Comparison of ENCODE assay signal across 1 cellular context in the genomic region with DNA sequence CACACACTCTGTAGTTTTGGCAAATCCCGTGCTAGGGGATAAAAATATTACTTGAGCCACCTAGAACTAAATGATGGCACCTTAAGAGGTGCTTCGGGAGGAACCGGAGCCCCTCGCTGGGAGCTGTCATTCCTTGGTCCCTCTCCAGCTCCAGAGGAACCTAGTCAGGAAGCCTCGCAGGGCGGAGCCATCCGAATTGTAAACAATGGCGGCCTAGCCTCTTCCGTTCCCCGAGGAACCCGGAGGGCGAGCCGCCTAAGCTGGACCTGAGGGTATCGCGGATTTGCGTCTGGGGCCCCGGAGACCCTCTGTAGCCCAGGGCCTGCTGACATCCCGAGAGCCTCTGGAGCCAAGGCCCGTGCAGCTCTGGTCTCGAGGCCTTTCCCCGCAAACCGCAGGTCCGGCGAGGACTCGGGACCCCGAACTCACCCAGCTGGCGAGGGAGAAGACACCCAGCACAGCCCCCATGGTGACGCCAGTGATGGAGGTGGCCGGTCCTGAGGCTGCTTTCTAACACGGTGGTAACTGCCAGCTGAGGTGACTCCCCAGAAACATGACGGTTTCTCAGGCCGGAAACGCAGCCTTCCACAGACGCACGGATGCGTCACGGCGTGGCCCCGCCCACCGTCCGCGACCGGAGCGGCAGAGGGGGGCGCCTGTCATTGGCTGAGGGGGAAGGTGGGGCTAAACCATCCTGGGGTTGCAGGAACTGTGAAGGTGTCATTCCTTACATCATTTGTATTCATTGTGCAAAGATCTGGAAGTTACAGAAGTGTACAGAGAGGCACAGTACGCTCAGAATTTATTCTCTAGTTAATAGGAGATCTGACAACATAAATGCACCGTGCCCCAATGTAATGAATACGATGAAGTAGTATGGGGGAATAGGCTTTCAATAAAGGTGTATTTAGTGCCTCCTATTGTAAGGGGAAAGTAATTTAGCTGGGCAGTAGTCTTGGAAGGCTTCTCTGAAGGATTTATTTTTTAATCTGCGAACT.
TF ChIP-seq lines count a peak whose summit lies in the region.

SERINC3 (minus strand) TSS at position 587 of the 998 bp plus-strand sequence; CDS start at position 468, 119 bp downstream.

TF ChIP-seq in HepG2, 621 proteins besides CTCF, POLR2A, EP300 and RAD21 (continued from another document and continues in another):
- TF ChIP-seq, protein P1, sequence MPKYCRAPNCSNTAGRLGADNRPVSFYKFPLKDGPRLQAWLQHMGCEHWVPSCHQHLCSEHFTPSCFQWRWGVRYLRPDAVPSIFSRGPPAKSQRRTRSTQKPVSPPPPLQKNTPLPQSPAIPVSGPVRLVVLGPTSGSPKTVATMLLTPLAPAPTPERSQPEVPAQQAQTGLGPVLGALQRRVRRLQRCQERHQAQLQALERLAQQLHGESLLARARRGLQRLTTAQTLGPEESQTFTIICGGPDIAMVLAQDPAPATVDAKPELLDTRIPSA (CRISPR knock-in tag; IDR thresholded peaks at IDR 0.05; ENCODE audit: borderline replicate concordance) = no peak
- TF ChIP-seq ZNF10 (CRISPR knock-in tag; IDR thresholded peaks at IDR 0.05; ENCODE audit: borderline replicate concordance, low read depth) (no peak), SIN3B (IDR thresholded peaks at IDR 0.05; ENCODE audit: low read length) (peak; percentile 28; the same call in 1 of the 2 replicates), ZNF773 (CRISPR knock-in tag; IDR thresholded peaks at IDR 0.05; ENCODE audit: borderline replicate concordance) (peak; percentile 95; the same call in 1 of the 2 replicates), ZNF766 (CRISPR knock-in tag; IDR thresholded peaks at IDR 0.05; ENCODE audit: borderline replicate concordance) (peak; percentile 95), SIX1 (CRISPR knock-in tag; IDR thresholded peaks at IDR 0.05; ENCODE audit: borderline replicate concordance) (no peak), ZNF17 (CRISPR knock-in tag; IDR thresholded peaks at IDR 0.05) (no peak), CCAR2 (optimal IDR thresholded peaks at IDR 0.05; ENCODE audit: low read depth, low read length) (no peak), PRDM4 (CRISPR knock-in tag; IDR thresholded peaks at IDR 0.05; ENCODE audit: borderline replicate concordance) (peak; percentile 34; the same call in 1 of the 2 replicates), SRSF1 (optimal IDR thresholded peaks at IDR 0.05; ENCODE audit: low read depth, low read length) (peak; percentile 79), ZNF597 (CRISPR knock-in tag; IDR thresholded peaks at IDR 0.05) (0 out of 2 replicates have a peak, but pooled peaks have one; percentile 77), ZNF264 (CRISPR knock-in tag; IDR thresholded peaks at IDR 0.05) (peak; percentile 96), XRCC5 (optimal IDR thresholded peaks at IDR 0.05; ENCODE audit: low read length) (peak; percentile 94), GATAD1 (CRISPR knock-in tag; IDR thresholded peaks at IDR 0.05) (peak; percentile 89), KDM3A (CRISPR knock-in tag; IDR thresholded peaks at IDR 0.05; ENCODE audit: low read depth) (peak; percentile 94), ZFP37 (CRISPR knock-in tag; IDR thresholded peaks at IDR 0.05; ENCODE audit: borderline replicate concordance) (no peak), KDM2A (CRISPR knock-in tag; IDR thresholded peaks at IDR 0.05; ENCODE audit: borderline replicate concordance, low read depth) (peak; percentile 91), CBFB (CRISPR knock-in tag; IDR thresholded peaks at IDR 0.05) (peak; percentile 52; the same call in 1 of the 2 replicates), HDAC6 (IDR thresholded peaks at IDR 0.05; ENCODE audit: low read depth, low read length) (no peak), GABPA (IDR thresholded peaks at IDR 0.05; ENCODE audit: low read depth, low read length) (peak; percentile 68), GABPA (CRISPR knock-in tag; IDR thresholded peaks at IDR 0.05; ENCODE audit: low read depth) (peak; percentile 92), ZNF512 (CRISPR knock-in tag; IDR thresholded peaks at IDR 0.05) (0 out of 2 replicates have a peak, but pooled peaks have one; percentile 62), YEATS2 (CRISPR knock-in tag; IDR thresholded peaks at IDR 0.05; ENCODE audit: borderline replicate concordance) (peak; percentile 92), PHF21A (CRISPR knock-in tag; IDR thresholded peaks at IDR 0.05) (peak; percentile 80), EED (CRISPR knock-in tag; IDR thresholded peaks at IDR 0.05) (peak; percentile 97), NCOA1 (CRISPR knock-in tag; IDR thresholded peaks at IDR 0.05) (peak; percentile 80), MEIS1 (CRISPR knock-in tag; IDR thresholded peaks at IDR 0.05; ENCODE audit: borderline replicate concordance) (peak; percentile 90; the same call in 1 of the 2 replicates), TBX2 (CRISPR knock-in tag; IDR thresholded peaks at IDR 0.05; ENCODE audit: borderline replicate concordance) (peak; percentile 98), ZNF646 (CRISPR knock-in tag; IDR thresholded peaks at IDR 0.05) (no peak), NFKBIZ (CRISPR knock-in tag; IDR thresholded peaks at IDR 0.05) (peak; percentile 31; the same call in 1 of the 2 replicates)
- TF ChIP-seq, protein P2, sequence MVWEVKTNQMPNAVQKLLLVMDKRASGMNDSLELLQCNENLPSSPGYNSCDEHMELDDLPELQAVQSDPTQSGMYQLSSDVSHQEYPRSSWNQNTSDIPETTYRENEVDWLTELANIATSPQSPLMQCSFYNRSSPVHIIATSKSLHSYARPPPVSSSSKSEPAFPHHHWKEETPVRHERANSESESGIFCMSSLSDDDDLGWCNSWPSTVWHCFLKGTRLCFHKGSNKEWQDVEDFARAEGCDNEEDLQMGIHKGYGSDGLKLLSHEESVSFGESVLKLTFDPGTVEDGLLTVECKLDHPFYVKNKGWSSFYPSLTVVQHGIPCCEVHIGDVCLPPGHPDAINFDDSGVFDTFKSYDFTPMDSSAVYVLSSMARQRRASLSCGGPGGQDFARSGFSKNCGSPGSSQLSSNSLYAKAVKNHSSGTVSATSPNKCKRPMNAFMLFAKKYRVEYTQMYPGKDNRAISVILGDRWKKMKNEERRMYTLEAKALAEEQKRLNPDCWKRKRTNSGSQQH (CRISPR knock-in tag; IDR thresholded peaks at IDR 0.05; ENCODE audit: low read depth) = peak; percentile 95; the same call in 1 of the 2 replicates
- TF ChIP-seq, protein P3, sequence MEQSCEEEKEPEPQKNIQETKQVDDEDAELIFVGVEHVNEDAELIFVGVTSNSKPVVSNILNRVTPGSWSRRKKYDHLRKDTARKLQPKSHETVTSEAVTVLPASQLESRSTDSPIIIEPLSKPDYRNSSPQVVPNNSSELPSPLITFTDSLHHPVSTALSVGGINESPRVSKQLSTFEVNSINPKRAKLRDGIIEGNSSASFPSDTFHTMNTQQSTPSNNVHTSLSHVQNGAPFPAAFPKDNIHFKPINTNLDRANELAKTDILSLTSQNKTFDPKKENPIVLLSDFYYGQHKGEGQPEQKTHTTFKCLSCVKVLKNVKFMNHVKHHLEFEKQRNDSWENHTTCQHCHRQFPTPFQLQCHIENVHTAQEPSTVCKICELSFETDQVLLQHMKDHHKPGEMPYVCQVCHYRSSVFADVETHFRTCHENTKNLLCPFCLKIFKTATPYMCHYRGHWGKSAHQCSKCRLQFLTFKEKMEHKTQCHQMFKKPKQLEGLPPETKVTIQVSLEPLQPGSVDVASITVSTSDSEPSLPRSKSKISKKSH (CRISPR knock-in tag; IDR thresholded peaks at IDR 0.05; ENCODE audit: borderline replicate concordance) = peak; percentile 99
- TF ChIP-seq, protein P4, sequence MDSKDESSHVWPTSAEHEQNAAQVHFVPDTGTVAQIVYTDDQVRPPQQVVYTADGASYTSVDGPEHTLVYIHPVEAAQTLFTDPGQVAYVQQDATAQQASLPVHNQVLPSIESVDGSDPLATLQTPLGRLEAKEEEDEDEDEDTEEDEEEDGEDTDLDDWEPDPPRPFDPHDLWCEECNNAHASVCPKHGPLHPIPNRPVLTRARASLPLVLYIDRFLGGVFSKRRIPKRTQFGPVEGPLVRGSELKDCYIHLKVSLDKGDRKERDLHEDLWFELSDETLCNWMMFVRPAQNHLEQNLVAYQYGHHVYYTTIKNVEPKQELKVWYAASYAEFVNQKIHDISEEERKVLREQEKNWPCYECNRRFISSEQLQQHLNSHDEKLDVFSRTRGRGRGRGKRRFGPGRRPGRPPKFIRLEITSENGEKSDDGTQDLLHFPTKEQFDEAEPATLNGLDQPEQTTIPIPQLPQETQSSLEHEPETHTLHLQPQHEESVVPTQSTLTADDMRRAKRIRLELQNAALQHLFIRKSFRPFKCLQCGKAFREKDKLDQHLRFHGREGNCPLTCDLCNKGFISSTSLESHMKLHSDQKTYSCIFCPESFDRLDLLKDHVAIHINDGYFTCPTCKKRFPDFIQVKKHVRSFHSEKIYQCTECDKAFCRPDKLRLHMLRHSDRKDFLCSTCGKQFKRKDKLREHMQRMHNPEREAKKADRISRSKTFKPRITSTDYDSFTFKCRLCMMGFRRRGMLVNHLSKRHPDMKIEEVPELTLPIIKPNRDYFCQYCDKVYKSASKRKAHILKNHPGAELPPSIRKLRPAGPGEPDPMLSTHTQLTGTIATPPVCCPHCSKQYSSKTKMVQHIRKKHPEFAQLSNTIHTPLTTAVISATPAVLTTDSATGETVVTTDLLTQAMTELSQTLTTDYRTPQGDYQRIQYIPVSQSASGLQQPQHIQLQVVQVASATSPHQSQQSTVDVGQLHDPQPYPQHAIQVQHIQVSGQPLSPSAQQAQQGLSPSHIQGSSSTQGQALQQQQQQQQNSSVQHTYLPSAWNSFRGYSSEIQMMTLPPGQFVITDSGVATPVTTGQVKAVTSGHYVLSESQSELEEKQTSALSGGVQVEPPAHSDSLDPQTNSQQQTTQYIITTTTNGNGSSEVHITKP (CRISPR knock-in tag; IDR thresholded peaks at IDR 0.05; ENCODE audit: low read depth) = peak; percentile 93
